8 cellular contexts compared by ENCODE assay signal in the genomic region with DNA sequence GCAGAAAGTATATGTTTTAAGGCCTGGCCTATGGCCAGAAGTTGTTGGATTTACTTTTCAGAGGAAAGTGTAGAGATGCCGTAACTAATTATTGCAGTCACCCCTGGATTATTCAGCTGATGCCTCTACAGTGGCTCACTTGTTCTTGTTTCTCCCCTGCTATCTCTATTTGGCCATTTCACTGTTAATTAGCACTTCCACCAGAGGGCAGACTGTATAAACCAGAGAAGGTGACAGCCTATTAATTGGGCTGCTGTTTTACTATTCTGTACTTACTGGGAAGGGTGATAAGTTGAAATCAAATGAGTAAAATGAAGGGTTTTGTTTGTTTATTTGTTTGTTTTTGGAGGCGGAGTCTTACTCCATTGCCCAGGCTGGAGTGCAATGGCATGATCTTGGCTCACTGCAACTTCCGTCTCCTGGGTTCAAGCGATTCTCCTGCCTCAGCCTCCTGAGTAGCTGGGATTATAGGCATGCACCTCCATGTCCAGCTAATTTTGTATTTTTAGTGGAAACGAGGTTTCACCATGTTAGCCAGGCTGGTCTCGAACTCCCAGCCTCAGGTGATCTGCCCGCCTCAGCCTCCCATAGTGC.
DNase-seq lines count a peak whose midpoint lies in the region; ATAC-seq and TF ChIP-seq lines count a peak whose summit lies in the region.

No MANE protein-coding gene starts in this region.

- ATAC-seq in right lobe of liver, result peak; percentile 58 to 74 (median 62)
- ATAC-seq in HG03442 (IDR thresholded peaks at IDR 0.05; ENCODE audit: unreplicated experiment), result no peak
- ATAC-seq in HG02981 (IDR thresholded peaks at IDR 0.05; ENCODE audit: unreplicated experiment), result no peak
- ATAC-seq in HG03196 (IDR thresholded peaks at IDR 0.05; ENCODE audit: unreplicated experiment), result no peak

- no peak overlapping the region for H3K4me3 ChIP-seq in right lobe of liver

- peaks cover 8 to 91% (median 51%) of the 10 kb centered on the region in 4 donors for H3K36me3 ChIP-seq in right lobe of liver

- H3K27ac ChIP-seq in right lobe of liver, result no peak overlapping the region

- DNase-seq in Caki2 (ENCODE audit: low read depth) (peak; percentile 37), HT1080 (ENCODE audit: low read depth) (peak; percentile 15), amniotic epithelial cell (ENCODE audit: low read depth) (peak; percentile 25), right lobe of liver (no peak), NCI-H1092 treated with DMSO at 0.1 percent for 48 hours (lab: John Stamatoyannopoulos, UW) (no peak)

- in situ Hi-C loops in Caki2 (cut with HindIII; ENCODE audit: low pct_unique_long_range_greater_than_20kb, low sequenced_read_pairs), result loop anchor here (25.0 kb wide), 1 partner anchor 160 kb away; a partner anchor contains a TSS

- 87% methylated on average over 5 of the region's 7 CpGs for WGBS in right lobe of liver (ENCODE audit: insufficient coverage, low coverage, low lambda C conversion rate, missing lambda C conversion rate)

- no peaks in the 10 kb centered on the region for H3K27me3 ChIP-seq in right lobe of liver

- H3K9me3 ChIP-seq in right lobe of liver, result no peaks in the 10 kb centered on the region

- no peaks in the 10 kb centered on the region for H3K4me1 ChIP-seq in right lobe of liver

- intact Hi-C loops in right lobe of liver (cut with DNase I), result no loop called here

- TF ChIP-seq CTCF in right lobe of liver (IDR thresholded peaks at IDR 0.05), result peak; percentile 43 to 57 (median 52)

- no peak for TF ChIP-seq POLR2A in right lobe of liver (IDR thresholded peaks at IDR 0.05)

Comparison
In these comparisons a context has a peak if more than half of its experiments do, and no peak if none do; other contexts are left out.
1. DNase-seq: peak in Caki2 (single experiment), HT1080 (single experiment) and amniotic epithelial cell (single experiment); none in right lobe of liver (0 of 3) and NCI-H1092 treated with DMSO at 0.1 percent for 48 hours (single experiment).
2. ATAC-seq: peak in right lobe of liver (4 of 4); none in HG03442 (single experiment), HG02981 (single experiment) and HG03196 (single experiment).